Comparison of ENCODE assay signal across 1 cellular context in the genomic region with DNA sequence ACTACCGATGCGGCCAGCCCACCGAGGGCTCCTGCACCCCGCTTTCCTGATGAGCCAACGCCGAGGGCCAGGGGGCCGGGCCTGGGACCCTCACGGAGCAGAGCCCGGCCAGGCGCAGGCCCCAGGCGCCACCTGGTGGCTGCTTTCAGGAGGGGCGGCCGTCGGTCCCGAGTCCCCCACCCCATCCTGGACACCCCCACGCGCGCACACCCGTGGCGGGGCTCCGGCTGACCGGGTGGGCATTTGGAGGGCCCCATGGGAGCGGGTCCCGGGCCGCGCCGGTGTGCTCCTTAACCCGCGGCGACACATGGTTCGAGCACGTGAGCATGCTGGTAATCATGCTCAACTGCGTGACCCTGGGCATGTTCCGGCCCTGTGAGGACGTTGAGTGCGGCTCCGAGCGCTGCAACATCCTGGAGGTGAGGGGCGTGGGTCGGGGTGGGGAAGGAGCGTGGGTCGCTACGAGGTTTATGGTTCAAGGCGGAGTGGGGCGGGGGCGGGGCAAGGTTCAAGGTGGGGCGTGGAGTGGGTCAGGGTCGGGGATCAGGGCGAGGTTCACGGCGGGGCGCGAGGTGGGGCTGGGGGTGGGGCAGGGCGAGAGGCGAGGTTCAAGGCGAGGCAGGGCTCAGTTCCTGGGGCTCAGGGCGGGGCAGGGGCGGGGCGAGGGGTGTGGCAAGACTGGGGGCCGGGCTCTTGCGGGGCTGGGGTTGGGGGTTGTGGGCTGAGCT.
A peak's percentile ranks its signal among the peaks of the same experiment; 100 is the strongest.
TF ChIP-seq lines count a peak whose summit lies in the region.

No MANE protein-coding gene starts in this region.

TF ChIP-seq in HepG2, 621 proteins besides CTCF, POLR2A, EP300 and RAD21 (continues in another document):
- TF ChIP-seq PLRG1 (conservative IDR thresholded peaks at IDR 0.05) (no peak), NCOA5 (CRISPR knock-in tag; IDR thresholded peaks at IDR 0.05) (no peak), TRIM22 (IDR thresholded peaks at IDR 0.05) (no peak), MZF1 (CRISPR knock-in tag; IDR thresholded peaks at IDR 0.05; ENCODE audit: borderline replicate concordance) (no peak), CCDC6 (CRISPR knock-in tag; IDR thresholded peaks at IDR 0.05) (no peak), ZSCAN5A (CRISPR knock-in tag; IDR thresholded peaks at IDR 0.05; ENCODE audit: borderline replicate concordance) (no peak), TRAFD1 (CRISPR knock-in tag; IDR thresholded peaks at IDR 0.05; ENCODE audit: borderline replicate concordance) (no peak), TERF1 (CRISPR knock-in tag; IDR thresholded peaks at IDR 0.05) (no peak), CHD2 (IDR thresholded peaks at IDR 0.05; ENCODE audit: low read depth, low read length) (no peak), NFE2L2 (IDR thresholded peaks at IDR 0.05; ENCODE audit: low read length) (no peak), IKZF1 (IDR thresholded peaks at IDR 0.05) (no peak), ZNF543 (CRISPR knock-in tag; IDR thresholded peaks at IDR 0.05) (no peak), MEIS2 (CRISPR knock-in tag; IDR thresholded peaks at IDR 0.05) (no peak), MXD3 (CRISPR knock-in tag; IDR thresholded peaks at IDR 0.05) (no peak), ZNF720 (CRISPR knock-in tag; IDR thresholded peaks at IDR 0.05) (no peak), ZNF713 (CRISPR knock-in tag; IDR thresholded peaks at IDR 0.05) (no peak), REPIN1 (CRISPR knock-in tag; IDR thresholded peaks at IDR 0.05; ENCODE audit: borderline replicate concordance, low read depth) (no peak), ZNF550 (CRISPR knock-in tag; IDR thresholded peaks at IDR 0.05; ENCODE audit: borderline replicate concordance) (no peak), MTF2 (CRISPR knock-in tag; IDR thresholded peaks at IDR 0.05; ENCODE audit: borderline replicate concordance) (peak; percentile 33; the same call in 1 of the 2 replicates), HDAC1 (CRISPR knock-in tag; IDR thresholded peaks at IDR 0.05) (no peak), ZNF670 (CRISPR knock-in tag; IDR thresholded peaks at IDR 0.05; ENCODE audit: borderline replicate concordance) (no peak), ZNF432 (CRISPR knock-in tag; IDR thresholded peaks at IDR 0.05; ENCODE audit: borderline replicate concordance) (no peak), HOXA3 (CRISPR knock-in tag; IDR thresholded peaks at IDR 0.05) (no peak), BCL3 (CRISPR knock-in tag; IDR thresholded peaks at IDR 0.05) (peak; percentile 53; the same call in 1 of the 2 replicates), ZNF768 (CRISPR knock-in tag; IDR thresholded peaks at IDR 0.05) (peak; percentile 34; the same call in 1 of the 2 replicates), MYC (CRISPR knock-in tag; IDR thresholded peaks at IDR 0.05; ENCODE audit: borderline replicate concordance) (no peak), RNF2 (conservative IDR thresholded peaks at IDR 0.05; ENCODE audit: low read depth) (0 out of 2 replicates have a peak, but pooled peaks have one; percentile 28), KLF16 (CRISPR knock-in tag; IDR thresholded peaks at IDR 0.05) (no peak), ZNF691 (CRISPR knock-in tag; IDR thresholded peaks at IDR 0.05; ENCODE audit: borderline replicate concordance, low read depth) (no peak), ZNF674 (CRISPR knock-in tag; IDR thresholded peaks at IDR 0.05; ENCODE audit: low read depth) (no peak), ZNF792 (CRISPR knock-in tag; IDR thresholded peaks at IDR 0.05) (no peak), HCFC1 (IDR thresholded peaks at IDR 0.05; ENCODE audit: low read depth, low read length) (no peak), ZNF468 (CRISPR knock-in tag; IDR thresholded peaks at IDR 0.05) (no peak), ZNF841 (CRISPR knock-in tag; IDR thresholded peaks at IDR 0.05; ENCODE audit: borderline replicate concordance) (no peak), ZNF749 (CRISPR knock-in tag; IDR thresholded peaks at IDR 0.05; ENCODE audit: borderline replicate concordance) (no peak), ZBTB7B (CRISPR knock-in tag; IDR thresholded peaks at IDR 0.05) (peak; percentile 30; the same call in 1 of the 2 replicates), TOPORS (CRISPR knock-in tag; IDR thresholded peaks at IDR 0.05) (no peak), BHLHE40 (IDR thresholded peaks at IDR 0.05; ENCODE audit: low read length) (0 out of 2 replicates have a peak, but pooled peaks have one; percentile 54), TIGD3 (CRISPR knock-in tag; IDR thresholded peaks at IDR 0.05; ENCODE audit: borderline replicate concordance) (no peak)
- TF ChIP-seq, protein P1, sequence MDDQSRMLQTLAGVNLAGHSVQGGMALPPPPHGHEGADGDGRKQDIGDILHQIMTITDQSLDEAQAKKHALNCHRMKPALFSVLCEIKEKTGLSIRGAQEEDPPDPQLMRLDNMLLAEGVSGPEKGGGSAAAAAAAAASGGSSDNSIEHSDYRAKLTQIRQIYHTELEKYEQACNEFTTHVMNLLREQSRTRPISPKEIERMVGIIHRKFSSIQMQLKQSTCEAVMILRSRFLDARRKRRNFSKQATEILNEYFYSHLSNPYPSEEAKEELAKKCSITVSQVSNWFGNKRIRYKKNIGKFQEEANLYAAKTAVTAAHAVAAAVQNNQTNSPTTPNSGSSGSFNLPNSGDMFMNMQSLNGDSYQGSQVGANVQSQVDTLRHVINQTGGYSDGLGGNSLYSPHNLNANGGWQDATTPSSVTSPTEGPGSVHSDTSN (CRISPR knock-in tag; IDR thresholded peaks at IDR 0.05; ENCODE audit: borderline replicate concordance) = no peak
- TF ChIP-seq, protein P2, sequence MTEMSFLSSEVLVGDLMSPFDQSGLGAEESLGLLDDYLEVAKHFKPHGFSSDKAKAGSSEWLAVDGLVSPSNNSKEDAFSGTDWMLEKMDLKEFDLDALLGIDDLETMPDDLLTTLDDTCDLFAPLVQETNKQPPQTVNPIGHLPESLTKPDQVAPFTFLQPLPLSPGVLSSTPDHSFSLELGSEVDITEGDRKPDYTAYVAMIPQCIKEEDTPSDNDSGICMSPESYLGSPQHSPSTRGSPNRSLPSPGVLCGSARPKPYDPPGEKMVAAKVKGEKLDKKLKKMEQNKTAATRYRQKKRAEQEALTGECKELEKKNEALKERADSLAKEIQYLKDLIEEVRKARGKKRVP (CRISPR knock-in tag; IDR thresholded peaks at IDR 0.05) = no peak
- TF ChIP-seq, protein P3, sequence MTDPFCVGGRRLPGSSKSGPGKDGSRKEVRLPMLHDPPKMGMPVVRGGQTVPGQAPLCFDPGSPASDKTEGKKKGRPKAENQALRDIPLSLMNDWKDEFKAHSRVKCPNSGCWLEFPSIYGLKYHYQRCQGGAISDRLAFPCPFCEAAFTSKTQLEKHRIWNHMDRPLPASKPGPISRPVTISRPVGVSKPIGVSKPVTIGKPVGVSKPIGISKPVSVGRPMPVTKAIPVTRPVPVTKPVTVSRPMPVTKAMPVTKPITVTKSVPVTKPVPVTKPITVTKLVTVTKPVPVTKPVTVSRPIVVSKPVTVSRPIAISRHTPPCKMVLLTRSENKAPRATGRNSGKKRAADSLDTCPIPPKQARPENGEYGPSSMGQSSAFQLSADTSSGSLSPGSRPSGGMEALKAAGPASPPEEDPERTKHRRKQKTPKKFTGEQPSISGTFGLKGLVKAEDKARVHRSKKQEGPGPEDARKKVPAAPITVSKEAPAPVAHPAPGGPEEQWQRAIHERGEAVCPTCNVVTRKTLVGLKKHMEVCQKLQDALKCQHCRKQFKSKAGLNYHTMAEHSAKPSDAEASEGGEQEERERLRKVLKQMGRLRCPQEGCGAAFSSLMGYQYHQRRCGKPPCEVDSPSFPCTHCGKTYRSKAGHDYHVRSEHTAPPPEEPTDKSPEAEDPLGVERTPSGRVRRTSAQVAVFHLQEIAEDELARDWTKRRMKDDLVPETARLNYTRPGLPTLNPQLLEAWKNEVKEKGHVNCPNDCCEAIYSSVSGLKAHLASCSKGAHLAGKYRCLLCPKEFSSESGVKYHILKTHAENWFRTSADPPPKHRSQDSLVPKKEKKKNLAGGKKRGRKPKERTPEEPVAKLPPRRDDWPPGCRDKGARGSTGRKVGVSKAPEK (CRISPR knock-in tag; IDR thresholded peaks at IDR 0.05; ENCODE audit: borderline replicate concordance) = no peak
